Comparison of ENCODE assay signal across 9 cellular contexts in genomic region chr17:33292981-33293867, GRCh38. TPM values are rescaled to one million over a fixed set of nuclear protein-coding genes. Genes with fewer than 3 reads are reported as not detected.
DNase-seq lines count a peak whose midpoint lies in the region; ATAC-seq lines count a peak whose summit lies in the region.
"Had no signal": no experiment of that assay in that cellular context is flagged by ENCODE, and none has a peak within 500 bp of the region (broad histone marks: within the 10 kb centered on the region; RNA-seq: fewer than 3 reads in every experiment).

TSS of gene ASIC2 (minus strand) at chr17:33293295.

- peak within 1 kb of the TSS; percentile 57 for H3K4me3 ChIP-seq in H7 (ENCODE audit: insufficient read depth, low read depth, low read length)
- H3K4me3 ChIP-seq in right cardiac atrium (ENCODE audit: low read length) = peak within 1 kb of the TSS; percentile 26
- peak within 1 kb of the TSS; percentile 32 for H3K4me3 ChIP-seq in skeletal muscle cell (ENCODE audit: low read depth, low read length)

- WGBS in right cardiac atrium = 8% methylated on average over 68 of the region's 68 CpGs

- ATAC-seq in right cardiac atrium (no peak), HG02763 (IDR thresholded peaks at IDR 0.05; ENCODE audit: unreplicated experiment) (no peak)

- H3K36me3 ChIP-seq in H7 (replicated peaks; ENCODE audit: control insufficient read depth, insufficient read depth, low read length) = no peaks in the 10 kb centered on the region

- intact Hi-C loops in right cardiac atrium (cut with DNase I) = no loop called here

- H3K4me1 ChIP-seq in right cardiac atrium (ENCODE audit: control insufficient read depth, insufficient read depth, low read length) = no peaks in the 10 kb centered on the region

- H3K27me3 ChIP-seq in H7 (ENCODE audit: control insufficient read depth, insufficient read depth, low read length) (peaks cover 51% of the 10 kb centered on the region), right cardiac atrium (ENCODE audit: control insufficient read depth, insufficient read depth) (peaks cover 4% of the 10 kb centered on the region)

- DNase-seq in H7 (peak; percentile 88), SW480 (ENCODE audit: low spot score) (peak; percentile 26), right cardiac atrium (no peak), skeletal muscle cell (ENCODE audit: low read depth) (no peak), amniotic stem cell (lab: John Stamatoyannopoulos, UW) (no peak)
- no peak for DNase-seq in activated naive CD4-positive, alpha-beta T cell treated with Interleukin-2 at 50 U/mL for 16 hours
- no peak for DNase-seq in stimulated activated CD4-positive, alpha-beta T cell treated with anti-CD3 and anti-CD28 coated beads, Interleukin-4, amount 100 ng/mL, for 1 hour
- DNase-seq: effector CD8-positive, alpha-beta T cell had no signal

- no peaks in the 10 kb centered on the region for H3K9me3 ChIP-seq in right cardiac atrium (ENCODE audit: control insufficient read depth, low read length)

- H3K27ac ChIP-seq in right cardiac atrium (ENCODE audit: low read length) = no peak within 1 kb of the TSS

RNA-seq across cellular contexts. Expression of gene ASIC2, which starts in this region (rescaled TPM):
- total RNA-seq in H7 (2014; rRNA removed; shearing (Covaris generic)) = 3.3 and 5.5 TPM in 2 replicates
- not detected for total RNA-seq in right cardiac atrium
- not detected for polyA plus RNA-seq in right cardiac atrium

Comparison
In these comparisons a context has a peak if more than half of its experiments do, and no peak if none do; other contexts are left out.
1. DNase-seq: peak in H7 (single experiment) and SW480 (single experiment); none in right cardiac atrium (0 of 3), skeletal muscle cell (single experiment), amniotic stem cell (single experiment), activated naive CD4-positive, alpha-beta T cell treated with Interleukin-2 at 50 U/mL for 16 hours (single experiment) and stimulated activated CD4-positive, alpha-beta T cell treated with anti-CD3 and anti-CD28 coated beads, Interleukin-4, amount 100 ng/mL, for 1 hour (single experiment).
2. Peak in every context shown above with its lines, with median percentiles within 50 percentile points of each other: H3K4me3 ChIP-seq.